In the genomic region with DNA sequence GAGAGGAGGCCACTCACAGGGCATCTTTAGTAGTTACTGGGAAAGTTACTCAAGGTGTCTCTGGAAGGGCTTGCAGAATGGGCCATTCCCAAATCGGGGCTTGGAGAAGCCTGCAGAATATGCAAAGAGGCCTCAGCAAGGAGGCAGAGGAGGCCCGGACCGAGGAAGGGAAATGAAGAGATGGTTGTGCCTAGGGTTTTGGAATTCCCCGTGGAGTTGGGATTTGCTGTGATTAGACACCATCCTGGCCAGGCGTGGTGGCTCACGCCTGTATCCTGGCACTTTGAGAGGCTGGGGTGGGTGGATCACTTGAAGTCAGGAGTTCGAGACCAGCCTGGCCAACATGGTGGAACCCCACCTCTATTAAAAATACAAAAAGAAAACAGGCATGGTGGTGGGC, we compare ENCODE assay signal across 18 cellular contexts.
DNase-seq lines count a peak whose midpoint lies in the region; ATAC-seq and TF ChIP-seq lines count a peak whose summit lies in the region.
"Had no signal": no experiment of that assay in that cellular context is flagged by ENCODE, and none has a peak within 500 bp of the region (broad histone marks: within the 10 kb centered on the region; RNA-seq: fewer than 3 reads in every experiment).

No MANE protein-coding gene starts in this region.

- no peaks in the 10 kb centered on the region for H3K9me3 ChIP-seq in RWPE2 (ENCODE audit: severe bottlenecking)
- H3K9me3 ChIP-seq in upper lobe of right lung = no peaks in the 10 kb centered on the region
- H3K9me3 ChIP-seq: A549 had no signal

- intact Hi-C loops in upper lobe of right lung (cut with DNase I) = no loop called here

- no peaks in the 10 kb centered on the region for H3K36me3 ChIP-seq in RWPE2 (ENCODE audit: low read depth)
- H3K36me3 ChIP-seq in upper lobe of right lung = no peaks in the 10 kb centered on the region

- no peak overlapping the region for H3K27ac ChIP-seq in RWPE2 (ENCODE audit: poor library complexity, severe bottlenecking)
- H3K27ac ChIP-seq in upper lobe of right lung = no peak overlapping the region
- H3K27ac ChIP-seq: 22Rv1, A549, C4-2B, GM23248 had no signal

- peak; percentile 17 for DNase-seq in activated effector memory CD4-positive, alpha-beta T cell treated with anti-CD3 and anti-CD28 coated beads, Interleukin-2, amount 50 U/mL, for 16 hours
- DNase-seq in activated effector memory CD4-positive, alpha-beta T cell treated with Interleukin-2 at 50 U/mL for 16 hours = no peak
- DNase-seq in RWPE2 (ENCODE audit: low spot score) (peak; percentile 20), mesenteric fat pad (ENCODE audit: low spot score) (peak; percentile 57), upper lobe of right lung (peak; percentile 16), SHP77 treated with DMSO at 0.1 percent for 48 hours (lab: John Stamatoyannopoulos, UW) (no peak), NCI-H345 (lab: John Stamatoyannopoulos, UW) (no peak)
- DNase-seq: AML-193; CD4-positive, alpha-beta memory T cell; DMS153; DMS79; GDM1; GM23248; HCEC 1CT had no signal

- H3K27me3 ChIP-seq in RWPE2 (ENCODE audit: insufficient read depth, poor library complexity, severe bottlenecking) (peaks cover 4% of the 10 kb centered on the region), upper lobe of right lung (no peaks in the 10 kb centered on the region)

- H3K4me3 ChIP-seq in RWPE2 (ENCODE audit: severe bottlenecking) (no peak overlapping the region), upper lobe of right lung (no peak overlapping the region)
- H3K4me3 ChIP-seq: A549, GM23248 had no signal

- ATAC-seq in RWPE2 (ENCODE audit: low read depth) (no peak), upper lobe of right lung (no peak)
- ATAC-seq: A549, HepG2 had no signal

- TF ChIP-seq CTCF in RWPE2 (IDR thresholded peaks at IDR 0.05; ENCODE audit: poor library complexity, severe bottlenecking) (no peak), upper lobe of right lung (IDR thresholded peaks at IDR 0.05) (no peak)

- H3K4me1 ChIP-seq in RWPE2 (ENCODE audit: insufficient read depth, poor library complexity, severe bottlenecking) (no peaks in the 10 kb centered on the region), upper lobe of right lung (no peaks in the 10 kb centered on the region)
- H3K4me1 ChIP-seq: A549 had no signal

Comparison
In these comparisons a context has a peak if more than half of its experiments do, and no peak if none do; other contexts are left out.
1. DNase-seq: peak in activated effector memory CD4-positive, alpha-beta T cell treated with anti-CD3 and anti-CD28 coated beads, Interleukin-2, amount 50 U/mL, for 16 hours (single experiment), RWPE2 (single experiment), mesenteric fat pad (single experiment) and upper lobe of right lung (single experiment); none in activated effector memory CD4-positive, alpha-beta T cell treated with Interleukin-2 at 50 U/mL for 16 hours (single experiment), SHP77 treated with DMSO at 0.1 percent for 48 hours (single experiment) and NCI-H345 (single experiment).